18 cellular contexts compared by ENCODE assay signal in genomic region chr1:6592441-6592840, GRCh38. TPM values are rescaled to one million over a fixed set of nuclear protein-coding genes. Genes with fewer than 3 reads are reported as not detected.
DNase-seq lines count a peak whose midpoint lies in the region; ATAC-seq and TF ChIP-seq lines count a peak whose summit lies in the region.
"Had no signal": no experiment of that assay in that cellular context is flagged by ENCODE, and none has a peak within 500 bp of the region (broad histone marks: within the 10 kb centered on the region; RNA-seq: fewer than 3 reads in every experiment).

No MANE protein-coding gene starts in this region.

- DNase-seq in osteoblast (ENCODE audit: insufficient read length, low spot score, missing footprints) (peak; percentile 71), occipital lobe (lab: John Stamatoyannopoulos, UW) (no peak)
- DNase-seq: COR-L47; IMR-90; MG63; NCI-H146; NCI-H774; ovary; PC-3; stimulated activated CD4-positive, alpha-beta T cell treated with anti-CD3 and anti-CD28 coated beads, Interleukin-2, amount 100 ng/mL, for 48 hours had no signal

- H3K9me2 ChIP-seq in OCI-LY1 (ENCODE audit: low read depth, low read length): no peaks in the 10 kb centered on the region

- peaks cover 100% of the 10 kb centered on the region for H3K4me1 Mint-ChIP-seq in dendritic cell treated with granulocyte-macrophage colony-stimulating factor and Interleukin-4, amounts not matched to agents 40 ng/mL and 50 ng/mL, for 4 days (ENCODE audit: low read depth)

- H3K27ac ChIP-seq in OCI-LY1 (ENCODE audit: low read depth, low read length, poor library complexity, severe bottlenecking): peak overlapping the region; percentile 98
- H3K27ac ChIP-seq in osteoblast (ENCODE audit: low read depth, low read length): no peak overlapping the region
- H3K27ac ChIP-seq: adrenal gland, ovary had no signal

- no peak overlapping the region for H3K4me2 ChIP-seq in OCI-LY1 (ENCODE audit: low read length)
- H3K4me2 ChIP-seq in osteoblast (ENCODE audit: insufficient read depth, low read length): no peak overlapping the region

- H3K36me3 Mint-ChIP-seq in dendritic cell treated with granulocyte-macrophage colony-stimulating factor and Interleukin-4, amounts not matched to agents 40 ng/mL and 50 ng/mL, for 4 days (ENCODE audit: low read depth): peaks cover 99% of the 10 kb centered on the region

- H3K4me3 Mint-ChIP-seq in dendritic cell treated with granulocyte-macrophage colony-stimulating factor and Interleukin-4, amounts not matched to agents 40 ng/mL and 50 ng/mL, for 4 days: no peak overlapping the region

- H3K4me1 ChIP-seq in OCI-LY1 (ENCODE audit: insufficient read depth, low read length, severe bottlenecking) (peaks cover 37% of the 10 kb centered on the region), osteoblast (ENCODE audit: insufficient read depth, low read length) (no peaks in the 10 kb centered on the region)

- H3K4me3 ChIP-seq in OCI-LY1 (ENCODE audit: low read depth, low read length, poor library complexity, severe bottlenecking) (no peak overlapping the region), osteoblast (ENCODE audit: insufficient read depth, low read length) (no peak overlapping the region)
- H3K4me3 ChIP-seq: adrenal gland, MG63, ovary had no signal

- no peaks in the 10 kb centered on the region for H3K9me3 Mint-ChIP-seq in dendritic cell treated with granulocyte-macrophage colony-stimulating factor and Interleukin-4, amounts not matched to agents 40 ng/mL and 50 ng/mL, for 4 days

- H3K9me3 ChIP-seq in OCI-LY1 (ENCODE audit: low read length) (no peaks in the 10 kb centered on the region), osteoblast (ENCODE audit: low read depth, low read length) (no peaks in the 10 kb centered on the region)
- H3K9me3 ChIP-seq: adrenal gland, MG63, ovary had no signal

- peaks cover 99% of the 10 kb centered on the region for H3K36me3 ChIP-seq in OCI-LY1 (ENCODE audit: insufficient read depth, low read length)
- peaks cover 90% of the 10 kb centered on the region for H3K36me3 ChIP-seq in osteoblast (ENCODE audit: insufficient read depth, low read length)
- H3K36me3 ChIP-seq: ovary had no signal

- no peaks in the 10 kb centered on the region for H3K27me3 Mint-ChIP-seq in dendritic cell treated with granulocyte-macrophage colony-stimulating factor and Interleukin-4, amounts not matched to agents 40 ng/mL and 50 ng/mL, for 4 days

- TF ChIP-seq CTCF in OCI-LY1 (IDR thresholded peaks at IDR 0.05; ENCODE audit: low read length) (no peak), osteoblast (IDR thresholded peaks at IDR 0.05; ENCODE audit: extremely low read depth, low read depth, low read length) (no peak)

- intact Hi-C loops in dendritic cell treated with granulocyte-macrophage colony-stimulating factor and Interleukin-4, amounts not matched to agents 40 ng/mL and 50 ng/mL, for 4 days (cut with micrococcal nuclease): no loop called here

- H3F3A ChIP-seq in OCI-LY1 (ENCODE audit: insufficient read depth, low read length): no peaks in the 10 kb centered on the region

- H2AFZ ChIP-seq in OCI-LY1 (ENCODE audit: low read length) (no peak overlapping the region), osteoblast (ENCODE audit: low read length) (no peak overlapping the region)

- H4K20me1 ChIP-seq in OCI-LY1 (ENCODE audit: insufficient read depth, low read length) (no peaks in the 10 kb centered on the region), osteoblast (ENCODE audit: insufficient read depth, low read length) (peaks cover 67% of the 10 kb centered on the region)

- H3K27ac Mint-ChIP-seq in dendritic cell treated with granulocyte-macrophage colony-stimulating factor and Interleukin-4, amounts not matched to agents 40 ng/mL and 50 ng/mL, for 4 days: peak overlapping the region; percentile 54

- H3K9ac ChIP-seq in OCI-LY1 (ENCODE audit: low read length): no peak overlapping the region

- H3K79me2 ChIP-seq in OCI-LY1 (ENCODE audit: insufficient read depth, low read length) (no peaks in the 10 kb centered on the region), osteoblast (ENCODE audit: insufficient read depth, low read length) (peaks cover 70% of the 10 kb centered on the region)

- no peak for ATAC-seq in GM18519 (IDR thresholded peaks at IDR 0.05; ENCODE audit: low FRiP score, unreplicated experiment)
- ATAC-seq: PC-3 had no signal

- H3K27me3 ChIP-seq in OCI-LY1 (ENCODE audit: insufficient read depth, low read length) (no peaks in the 10 kb centered on the region), osteoblast (ENCODE audit: insufficient read depth, low read length) (no peaks in the 10 kb centered on the region)
- H3K27me3 ChIP-seq: adrenal gland, MG63, ovary had no signal

RNA-seq across cellular contexts. Expression of gene KLHL21, which starts 10.2 kb away (rescaled TPM):
- total RNA-seq in osteoblast (76.3 and 86.1 TPM in 2 replicates), occipital lobe (8.7 TPM)

RNA-seq across cellular contexts. Expression of gene ZBTB48, which starts 12.6 kb away (rescaled TPM):
- total RNA-seq in osteoblast: 11.5 and 14.5 TPM in 2 replicates
- total RNA-seq in occipital lobe: 15.1 TPM

RNA-seq across cellular contexts. Expression of gene PHF13, which starts 21.1 kb away (rescaled TPM):
- total RNA-seq in osteoblast (13.4 and 16.8 TPM in 2 replicates), occipital lobe (17.0 TPM)

RNA-seq across cellular contexts. Expression of gene THAP3, which starts 32.2 kb away (rescaled TPM):
- total RNA-seq in osteoblast (19.2 and 19.5 TPM in 2 replicates), occipital lobe (23.7 TPM)

RNA-seq across cellular contexts. Expression of gene TAS1R1, which starts 37.3 kb away (rescaled TPM):
- under 0.01 and 0.29 TPM in 2 replicates for total RNA-seq in osteoblast
- not detected for total RNA-seq in occipital lobe
- total RNA-seq: H1, IMR-90, liver, PC-3, SK-MEL-5, subcutaneous adipose tissue had no signal
